ENCODE assay signal across 9 cellular contexts in genomic region chr22:38219644-38220043, GRCh38. TPM values are rescaled to one million over a fixed set of nuclear protein-coding genes. Genes with fewer than 3 reads are reported as not detected.
A peak's percentile ranks its signal among the peaks of the same experiment; 100 is the strongest.
DNase-seq lines count a peak whose midpoint lies in the region; ATAC-seq and TF ChIP-seq lines count a peak whose summit lies in the region.
"Had no signal": no experiment of that assay in that cellular context is flagged by ENCODE, and none has a peak within 500 bp of the region (broad histone marks: within the 10 kb centered on the region; RNA-seq: fewer than 3 reads in every experiment).

No MANE protein-coding gene starts in this region.

- ATAC-seq in thoracic aorta (ENCODE audit: insufficient number of reproducible peaks, low FRiP score, low read depth), result no peak

- no peaks in the 10 kb centered on the region for H3K27me3 ChIP-seq in thoracic aorta (replicated peaks; ENCODE audit: insufficient read depth)

- H3K27ac ChIP-seq in mesodermal cell (ENCODE audit: low read depth, low read length, severe bottlenecking) (peak overlapping the region; percentile 91), thoracic aorta (peak overlapping the region; percentile 93 to 95)

- DNase-seq in NCI-H2171 (lab: John Stamatoyannopoulos, UW), result peak; percentile 65
- DNase-seq in thoracic aorta (ENCODE audit: low spot score), result no peak
- DNase-seq in NCI-H1930 (lab: John Stamatoyannopoulos, UW), result no peak
- DNase-seq in foreskin melanocyte, result no peak
- DNase-seq in islet precursor cell, result no peak
- DNase-seq: cerebellar nuclear complex had no signal

- H3K4me1 Mint-ChIP-seq in brain, result peaks cover 26% of the 10 kb centered on the region

- peaks cover 48% of the 10 kb centered on the region for H3K36me3 ChIP-seq in mesodermal cell (ENCODE audit: control insufficient read depth, insufficient read depth, low read length)
- H3K36me3 ChIP-seq in thoracic aorta, result peaks cover 10% of the 10 kb centered on the region

- no peaks in the 10 kb centered on the region for H3K9me3 ChIP-seq in mesodermal cell (ENCODE audit: control insufficient read depth, low read length)
- H3K9me3 ChIP-seq in thoracic aorta, result no peaks in the 10 kb centered on the region

- peak overlapping the region; percentile 52 to 94 (median 81) for H3K27ac Mint-ChIP-seq in brain
- H3K27ac Mint-ChIP-seq: memory B cell had no signal

- H3K4me3 Mint-ChIP-seq in brain, result no peak overlapping the region
- H3K4me3 Mint-ChIP-seq: memory B cell had no signal

- 69 to 91% methylated on average over 5 to 7 of the region's 10 CpGs for WGBS in mesodermal cell (ENCODE audit: insufficient coverage in 2 of 2), 2 experiments

- H3K27me3 Mint-ChIP-seq in brain, result no peaks in the 10 kb centered on the region
- H3K27me3 Mint-ChIP-seq: memory B cell had no signal

- no peak for TF ChIP-seq CTCF in brain (conservative IDR thresholded peaks at IDR 0.05)
- no peak for TF ChIP-seq CTCF in thoracic aorta (IDR thresholded peaks at IDR 0.05)

- no peaks in the 10 kb centered on the region for H3K9me3 Mint-ChIP-seq in brain
- H3K9me3 Mint-ChIP-seq: memory B cell had no signal

- peaks cover 38% of the 10 kb centered on the region for H3K36me3 Mint-ChIP-seq in brain

- no peak overlapping the region for H3K4me3 ChIP-seq in mesodermal cell (ENCODE audit: extremely low read depth, insufficient read depth, low read length, poor library complexity, severe bottlenecking)
- H3K4me3 ChIP-seq in thoracic aorta, result no peak overlapping the region

- H3K4me1 ChIP-seq in mesodermal cell (ENCODE audit: control insufficient read depth, insufficient read depth, low read length, poor library complexity, severe bottlenecking) (peaks cover 25% of the 10 kb centered on the region), thoracic aorta (ENCODE audit: control insufficient read depth in 1 of 2, low read depth in 2 of 2) (peaks cover 15 to 42% of the 10 kb centered on the region in 2 donors)

RNA-seq across cellular contexts. Expression of gene MAFF, which starts 17.9 kb away (rescaled TPM):
- 10.5 TPM for polyA plus RNA-seq in brain (ENCODE audit: insufficient read depth, low read depth, low replicate concordance)
- polyA plus RNA-seq in mesodermal cell (2013, experiment 1 of 2), result 18.8 TPM
- 14.8 TPM for polyA plus RNA-seq in mesodermal cell (2013, experiment 2 of 2)
- 100 to 1,000 TPM in 1 of 2 donors, 10 to 100 TPM in 1; 97.6 to 111 TPM for total RNA-seq in thoracic aorta

RNA-seq across cellular contexts. Expression of gene PLA2G6, which starts 38.0 kb away (rescaled TPM):
- 30.3 TPM for polyA plus RNA-seq in brain (ENCODE audit: insufficient read depth, low read depth, low replicate concordance)
- 17.3 TPM for polyA plus RNA-seq in mesodermal cell (2013, experiment 1 of 2)
- 16.0 TPM for polyA plus RNA-seq in mesodermal cell (2013, experiment 2 of 2)
- 10 to 100 TPM; 27.4 to 50.4 TPM for total RNA-seq in thoracic aorta

RNA-seq across cellular contexts. Expression of gene TMEM184B, which starts 53.2 kb away (rescaled TPM):
- 97.3 TPM for polyA plus RNA-seq in brain (ENCODE audit: insufficient read depth, low read depth, low replicate concordance)
- 68.7 TPM for polyA plus RNA-seq in mesodermal cell (2013, experiment 1 of 2)
- 53.5 TPM for polyA plus RNA-seq in mesodermal cell (2013, experiment 2 of 2)
- 100 to 1,000 TPM; 134 to 254 TPM for total RNA-seq in thoracic aorta
